In genomic region chr3:61996351-61996750, GRCh38 we compare ENCODE assay signal across 14 cellular contexts.
"Had no signal": no experiment of that assay in that cellular context is flagged by ENCODE, and none has a peak within 500 bp of the region (broad histone marks: within the 10 kb centered on the region; RNA-seq: fewer than 3 reads in every experiment).

No MANE protein-coding gene starts in this region.

- H3K9me3 ChIP-seq: gastrocnemius medialis, heart right ventricle, lower lobe of right lung had no signal

- H3K27ac ChIP-seq: coronary artery, gastrocnemius medialis, heart right ventricle, lower lobe of right lung had no signal

- ATAC-seq: gastrocnemius medialis; lower lobe of right lung; stimulated activated memory B cell treated with anti-CD40 and anti-IgM and Interleukin-4, amounts not matched to agents 10 μg/mL and 1 μg/mL and 100 μg/mL, for 72 hours; T-cell had no signal

- H3K27me3 ChIP-seq: gastrocnemius medialis, heart right ventricle had no signal

- DNase-seq: activated CD4-positive, alpha-beta memory T cell treated with anti-CD3 and anti-CD28 coated beads, Interleukin-2, amount 10 ng/mL, durations not matched to agents 7 days and 5 days; activated naive CD4-positive, alpha-beta T cell treated with anti-CD3 and anti-CD28 coated beads, Interleukin-2, amount 10 ng/mL, durations not matched to agents 7 days and 5 days; activated T-cell treated with anti-CD3 and anti-CD28 coated beads, Interleukin-2, amount 50 U/mL, for 24 hours; central memory CD4-positive, alpha-beta T cell; effector CD4-positive, alpha-beta T cell; gastrocnemius medialis; heart right ventricle; left cardiac atrium; lower lobe of right lung; midbrain; T-cell; T-helper 9 cell had no signal

- H3K4me3 ChIP-seq: coronary artery, gastrocnemius medialis, heart right ventricle, lower lobe of right lung had no signal

- H3K36me3 ChIP-seq: gastrocnemius medialis, heart right ventricle, lower lobe of right lung had no signal
